Comparison of ENCODE assay signal across 8 cellular contexts in genomic region chr11:75400110-75400865, GRCh38. TPM values are rescaled to one million over a fixed set of nuclear protein-coding genes. Genes with fewer than 3 reads are reported as not detected.
A peak's percentile ranks its signal among the peaks of the same experiment; 100 is the strongest.
DNase-seq lines count a peak whose midpoint lies in the region; TF ChIP-seq lines count a peak whose summit lies in the region.

No MANE protein-coding gene starts in this region.

- peaks cover 0 to 44% of the 10 kb centered on the region in 2 donors for H3K36me3 ChIP-seq in adrenal gland (replicated peaks in 1 of 2)

- intact Hi-C loops in adrenal gland (cut with DNase I), result loop anchor here in 1 of 2 donors (10.0 kb wide), 1 partner anchor 125 kb away; the partner anchor contains the start of gene GDPD5

- H3K4me1 ChIP-seq in adrenal gland (replicated peaks in 1 of 2), result peaks cover 0 to 29% of the 10 kb centered on the region in 2 donors

- no peaks in the 10 kb centered on the region for H3K9me3 ChIP-seq in adrenal gland (replicated peaks in 1 of 3)

- peak overlapping the region; percentile 86 for H3K4me3 ChIP-seq in AG10803 (ENCODE audit: low read length)
- peak overlapping the region; percentile 71 to 98 (median 86) for H3K4me3 ChIP-seq in adrenal gland
- peak overlapping the region; percentile 85 for H3K4me3 ChIP-seq in iPS-11a (ENCODE audit: low read depth, low read length)
- peak overlapping the region; percentile 59 to 95 (median 82) for H3K4me3 ChIP-seq in skin epidermis

- in situ Hi-C loops in KBM-7 (cut with MboI; ENCODE audit: low pct_unique_long_range_greater_than_20kb, low sequenced_read_pairs), result no loop called here
- in situ Hi-C loops in G401 (cut with HindIII; ENCODE audit: low sequenced_read_pairs), result no loop called here

- TF ChIP-seq POLR2A in adrenal gland (IDR thresholded peaks at IDR 0.05), result no peak

- WGBS in adrenal gland, 4 donors, result 8 to 16% (median 9%) methylated on average over 13 of the region's 13 CpGs

- TF ChIP-seq CTCF in AG10803 (conservative IDR thresholded peaks at IDR 0.05; ENCODE audit: low read length) (no peak), adrenal gland (IDR thresholded peaks at IDR 0.05) (no peak)

- H3K27ac ChIP-seq in adrenal gland (peak overlapping the region in 4 of 5 donors; percentile 87 to 98 (median 94)), skin epidermis (peak overlapping the region; percentile 80 to 99 (median 96))

- peak; percentile 19 for DNase-seq in AG10803 (ENCODE audit: low read depth)
- DNase-seq in KBM-7, result peak; percentile 55
- no peak for DNase-seq in adrenal gland
- no peak for DNase-seq in G401 (ENCODE audit: low spot score)
- no peak for DNase-seq in NCI-H128 (lab: John Stamatoyannopoulos, UW; ENCODE audit: unreplicated experiment)
- no peak for DNase-seq in KG1 (lab: John Stamatoyannopoulos, UW)

- H3K27me3 ChIP-seq in adrenal gland, result no peaks in the 10 kb centered on the region

RNA-seq across cellular contexts. Expression of gene RPS3, which starts 1.0 kb away (rescaled TPM):
- 1,000 to 10,000 TPM in 7 of 8 donors, 100 to 1,000 TPM in 1; 776 to 1,829 (median 1,308) TPM for total RNA-seq in adrenal gland
- 1,000 to 10,000 TPM; 1,074 to 1,454 (median 1,425) TPM for polyA plus RNA-seq in adrenal gland
- total RNA-seq in G401 (2014; rRNA removed; shearing (Covaris generic)), result 2,959 and 3,951 TPM in 2 replicates

RNA-seq across cellular contexts. Expression of gene KLHL35, which starts 32.7 kb away (rescaled TPM):
- 1 to 10 TPM in 3 of 8 donors, under 1 TPM in 5; 0.25 to 2.0 (median 0.93) TPM for total RNA-seq in adrenal gland
- polyA plus RNA-seq in adrenal gland, result 1 to 10 TPM in 2 of 3 donors, under 1 TPM in 1; 0.38 to 3.5 (median 1.4) TPM
- total RNA-seq in G401 (2014; rRNA removed; shearing (Covaris generic)), result not detected in 2 replicates

RNA-seq across cellular contexts. Expression of gene ARRB1, which starts 48.8 kb away (rescaled TPM):
- 10 to 100 TPM; 23.7 to 53.7 (median 32.0) TPM for total RNA-seq in adrenal gland
- 10 to 100 TPM in 1 of 3 donors, 1 to 10 TPM in 2; 4.9 to 15.2 (median 8.8) TPM for polyA plus RNA-seq in adrenal gland
- 39.0 and 44.6 TPM in 2 replicates for total RNA-seq in G401 (2014; rRNA removed; shearing (Covaris generic))

Comparison
In these comparisons a context has a peak if more than half of its experiments do, and no peak if none do; other contexts are left out.
1. DNase-seq: peak in AG10803 (single experiment) and KBM-7 (single experiment); none in adrenal gland (0 of 7), G401 (single experiment), NCI-H128 (single experiment) and KG1 (single experiment).
2. Peak in every context shown above with its lines, with median percentiles within 50 percentile points of each other: H3K4me3 ChIP-seq.